Comparison of ENCODE assay signal across 9 cellular contexts in the genomic region with DNA sequence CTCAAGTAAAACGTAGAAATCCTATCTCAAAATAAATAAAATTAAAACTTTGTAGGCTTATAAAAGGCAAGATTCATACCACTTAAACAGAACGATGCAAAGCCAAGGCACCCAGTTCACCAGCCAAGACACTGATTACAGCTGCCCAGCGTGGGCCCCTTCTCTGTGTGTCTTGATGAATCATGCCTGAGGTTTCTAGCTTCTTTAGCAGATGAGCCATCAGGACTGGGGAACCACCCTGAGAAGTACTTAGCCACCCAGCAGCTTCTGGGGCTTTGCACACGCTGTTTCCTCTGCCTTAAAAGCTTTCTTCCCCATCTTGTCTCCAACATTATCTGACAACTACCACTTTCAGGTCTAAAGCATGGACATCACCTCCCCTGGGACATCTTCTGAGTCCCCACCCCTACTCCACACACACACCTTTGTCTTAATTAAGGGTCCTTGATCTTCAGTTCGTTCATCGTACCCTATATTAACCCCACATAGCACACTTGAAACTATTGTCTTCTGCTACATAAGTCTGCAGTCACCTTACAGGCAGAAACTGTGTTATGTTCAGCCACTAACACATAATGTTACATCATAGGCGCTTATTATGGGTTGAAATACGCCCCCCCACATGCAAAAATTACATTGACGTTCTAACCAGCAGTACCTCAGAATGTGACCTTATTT. TPM values are rescaled to one million over a fixed set of nuclear protein-coding genes. Genes with fewer than 3 reads are reported as not detected.
DNase-seq lines count a peak whose midpoint lies in the region; ATAC-seq, FAIRE-seq and TF ChIP-seq lines count a peak whose summit lies in the region.
"Had no signal": no experiment of that assay in that cellular context is flagged by ENCODE, and none has a peak within 500 bp of the region (broad histone marks: within the 10 kb centered on the region; RNA-seq: fewer than 3 reads in every experiment).

No MANE protein-coding gene starts in this region.

- H3K27ac ChIP-seq in keratinocyte (ENCODE audit: control insufficient read depth, insufficient read depth, low read length) (peak overlapping the region; percentile 80), WERI-Rb-1 (no peak overlapping the region)

- peak; percentile 92 for FAIRE-seq in keratinocyte (lab: Jason Lieb, UNC)
- FAIRE-seq in D721Med (lab: Jason Lieb, UNC) = no peak

- no peak overlapping the region for H3K4me3 ChIP-seq in AG04449 (ENCODE audit: low read depth, low read length)
- H3K4me3 ChIP-seq in MG63 = no peak overlapping the region
- H3K4me3 ChIP-seq in keratinocyte (ENCODE audit: control insufficient read depth in 2 of 3, extremely low read depth in 1 of 3, insufficient read depth in 2 of 3, low read depth in 1 of 3, low read length in 3 of 3) = peak overlapping the region in 1 of 3 experiments; percentile 26
- no peak overlapping the region for H3K4me3 ChIP-seq in WERI-Rb-1 (ENCODE audit: low read depth, low read length)

- 0 out of 2 replicates have a peak, but pooled peaks cover 5% of the 10 kb centered on the region for H3K9me3 ChIP-seq in MG63
- H3K9me3 ChIP-seq in keratinocyte (ENCODE audit: control insufficient read depth, low read depth, low read length) = no peaks in the 10 kb centered on the region
- no peaks in the 10 kb centered on the region for H3K9me3 ChIP-seq in WERI-Rb-1 (ENCODE audit: severe bottlenecking)

- H3K4me1 ChIP-seq in keratinocyte (ENCODE audit: control insufficient read depth, extremely low read depth, insufficient read depth, low read length) = peaks cover 34% of the 10 kb centered on the region

- no peaks in the 10 kb centered on the region for H3K36me3 ChIP-seq in MG63
- no peaks in the 10 kb centered on the region for H3K36me3 ChIP-seq in keratinocyte (ENCODE audit: control insufficient read depth in 2 of 2, extremely low read depth in 1 of 2, insufficient read depth in 2 of 2, low read length in 2 of 2)
- no peaks in the 10 kb centered on the region for H3K36me3 ChIP-seq in WERI-Rb-1

- H3K27me3 ChIP-seq in MG63 (no peaks in the 10 kb centered on the region), keratinocyte (ENCODE audit: control insufficient read depth, extremely low read depth, insufficient read depth, low read length) (no peaks in the 10 kb centered on the region), WERI-Rb-1 (ENCODE audit: insufficient read depth, low read depth, severe bottlenecking) (no peaks in the 10 kb centered on the region)

- ATAC-seq in GM21360 (IDR thresholded peaks at IDR 0.05; ENCODE audit: unreplicated experiment) = peak; percentile 79

- POLR2A ChIA-PET in AG04449 (lab: Yijun Ruan, JAX) = interaction anchor here (0.7 to 1.1 kb wide), 3 partner anchors 9 to 203 kb away, joined by 3 to 8 read pairs (median 3); a partner anchor contains a TSS

- peak overlapping the region; percentile 34 for H3K4me2 ChIP-seq in keratinocyte (ENCODE audit: control insufficient read depth, extremely low read depth, insufficient read depth, low read depth, low read length)

- H3K9ac ChIP-seq in keratinocyte (ENCODE audit: control insufficient read depth, extremely low read depth, insufficient read depth, low read length) = no peak overlapping the region

- dilution Hi-C loops in keratinocyte (cut with MboI; ENCODE audit: extremely low pct_ligation_motif_present, low sequenced_read_pairs) = no loop called here

- CTCF ChIA-PET in AG04449 (lab: Yijun Ruan, JAX) = interaction anchor here (0.6 to 2.2 kb wide), 4 partner anchors 8 to 26 kb away, joined by 3 to 7 read pairs (median 3); a partner anchor contains a TSS

- no peaks in the 10 kb centered on the region for H3K79me2 ChIP-seq in keratinocyte (ENCODE audit: control insufficient read depth, insufficient read depth, low read length)

- H2AFZ ChIP-seq in keratinocyte (ENCODE audit: control insufficient read depth, low read length) = peak overlapping the region; percentile 75

- peak; percentile 77 for DNase-seq in AG04449 (ENCODE audit: low read depth, low spot score)
- DNase-seq in MG63 = peak; percentile 88
- peak; percentile 60 for DNase-seq in activated T-cell treated with anti-CD3 and anti-CD28 coated beads for 48 hours (ENCODE audit: low read depth)
- peak; percentile 81 for DNase-seq in keratinocyte (ENCODE audit: low read depth, low spot score)
- no peak for DNase-seq in D721Med (ENCODE audit: insufficient read length, low spot score)
- DNase-seq in WERI-Rb-1 = no peak
- DNase-seq in DMS 273 (lab: John Stamatoyannopoulos, UW; ENCODE audit: unreplicated experiment) = no peak

- TF ChIP-seq CTCF in AG04449 (IDR thresholded peaks at IDR 0.05; ENCODE audit: insufficient read depth, low read length, missing control alignments) (no peak), keratinocyte (optimal IDR thresholded peaks at IDR 0.05 in 1 of 3, IDR thresholded peaks at IDR 0.05 in 1 of 3, conservative IDR thresholded peaks at IDR 0.05 in 1 of 3; ENCODE audit: extremely low read depth in 1 of 3, insufficient read depth in 2 of 3, low read length in 3 of 3) (no peak), D721Med (IDR thresholded peaks at IDR 0.05; ENCODE audit: insufficient read depth, missing control alignments) (no peak), WERI-Rb-1 (IDR thresholded peaks at IDR 0.05; ENCODE audit: low read depth, low read length) (no peak)

- no peaks in the 10 kb centered on the region for H3K9me1 ChIP-seq in keratinocyte (ENCODE audit: control insufficient read depth, extremely low read depth, insufficient read depth, low read length)

- H4K20me1 ChIP-seq in keratinocyte (ENCODE audit: control insufficient read depth, extremely low read depth, insufficient read depth, low read length) = no peaks in the 10 kb centered on the region

RNA-seq across cellular contexts. Expression of a gene that starts 8.7 kb away (rescaled TPM):
- 57.3 and 72.7 TPM in 2 replicates for total RNA-seq in MG63 (2014; rRNA removed; shearing (Covaris generic); ENCODE audit: low replicate concordance)
- polyA plus RNA-seq in keratinocyte = 1.1 to 5.1 TPM (median 3.6 TPM) in 3 replicates
- polyA plus RNA-seq in keratinocyte (2011; ENCODE audit: low read depth) = 3.4 TPM
- 2.1 and 2.4 TPM in 2 replicates for polyA plus RNA-seq in keratinocyte (2011; cell fraction: cytosol; rRNA removed)
- 2.4 and 3.3 TPM in 2 replicates for polyA plus RNA-seq in keratinocyte (2011; cell fraction: nucleus; rRNA removed)
- 1.9 and 3.8 TPM in 2 replicates for polyA plus RNA-seq in keratinocyte (2012; ENCODE audit: low replicate concordance)
- 2.4 to 3.6 TPM in 2 of 3 replicates, not detected in the other for polyA minus RNA-seq in keratinocyte
- 1.7 TPM for polyA minus RNA-seq in keratinocyte (2011; cell fraction: cytosol; rRNA and poly(A)+ RNA removed)
- 1.1 and 3.7 TPM in 2 replicates for polyA minus RNA-seq in keratinocyte (2011; cell fraction: nucleus; rRNA and poly(A)+ RNA removed)

RNA-seq across cellular contexts. Expression of a gene that starts 17.2 kb away (rescaled TPM):
- not detected in 2 replicates for total RNA-seq in MG63 (2014; rRNA removed; shearing (Covaris generic); ENCODE audit: low replicate concordance)
- 0.11 TPM in 1 of 3 replicates, not detected in the others for polyA plus RNA-seq in keratinocyte
- polyA plus RNA-seq in keratinocyte (2011; ENCODE audit: low read depth) = not detected
- not detected in 2 replicates for polyA plus RNA-seq in keratinocyte (2011; cell fraction: cytosol; rRNA removed)
- not detected in 2 replicates for polyA plus RNA-seq in keratinocyte (2011; cell fraction: nucleus; rRNA removed)
- not detected in 2 replicates for polyA plus RNA-seq in keratinocyte (2012; ENCODE audit: low replicate concordance)
- polyA minus RNA-seq in keratinocyte = 0.10 TPM in 1 of 3 replicates, not detected in the others
- polyA minus RNA-seq in keratinocyte (2011; cell fraction: cytosol; rRNA and poly(A)+ RNA removed) = not detected
- polyA minus RNA-seq in keratinocyte (2011; cell fraction: nucleus; rRNA and poly(A)+ RNA removed) = not detected in 2 replicates
- total RNA-seq: subcutaneous adipose tissue had no signal

RNA-seq across cellular contexts. Expression of a gene that starts 19.6 kb away (rescaled TPM):
- not detected in 2 replicates for total RNA-seq in MG63 (2014; rRNA removed; shearing (Covaris generic); ENCODE audit: low replicate concordance)
- polyA plus RNA-seq in keratinocyte = 0.07 to 0.13 TPM (median 0.12 TPM) in 3 replicates
- 0.26 TPM for polyA plus RNA-seq in keratinocyte (2011; ENCODE audit: low read depth)
- not detected in 2 replicates for polyA plus RNA-seq in keratinocyte (2011; cell fraction: cytosol; rRNA removed)
- polyA plus RNA-seq in keratinocyte (2011; cell fraction: nucleus; rRNA removed) = 0.37 and 0.39 TPM in 2 replicates
- polyA plus RNA-seq in keratinocyte (2012; ENCODE audit: low replicate concordance) = not detected in 2 replicates
- not detected in 3 replicates for polyA minus RNA-seq in keratinocyte
- not detected for polyA minus RNA-seq in keratinocyte (2011; cell fraction: cytosol; rRNA and poly(A)+ RNA removed)
- polyA minus RNA-seq in keratinocyte (2011; cell fraction: nucleus; rRNA and poly(A)+ RNA removed) = not detected in 2 replicates
- total RNA-seq: subcutaneous adipose tissue had no signal

Comparison
In these comparisons a context has a peak if more than half of its experiments do, and no peak if none do; other contexts are left out.
1. DNase-seq: peak in AG04449 (single experiment), MG63 (single experiment), activated T-cell treated with anti-CD3 and anti-CD28 coated beads for 48 hours (single experiment) and keratinocyte (single experiment); none in D721Med (single experiment), WERI-Rb-1 (single experiment) and DMS 273 (single experiment).